Comparison of ENCODE assay signal across 14 cellular contexts in the genomic region with DNA sequence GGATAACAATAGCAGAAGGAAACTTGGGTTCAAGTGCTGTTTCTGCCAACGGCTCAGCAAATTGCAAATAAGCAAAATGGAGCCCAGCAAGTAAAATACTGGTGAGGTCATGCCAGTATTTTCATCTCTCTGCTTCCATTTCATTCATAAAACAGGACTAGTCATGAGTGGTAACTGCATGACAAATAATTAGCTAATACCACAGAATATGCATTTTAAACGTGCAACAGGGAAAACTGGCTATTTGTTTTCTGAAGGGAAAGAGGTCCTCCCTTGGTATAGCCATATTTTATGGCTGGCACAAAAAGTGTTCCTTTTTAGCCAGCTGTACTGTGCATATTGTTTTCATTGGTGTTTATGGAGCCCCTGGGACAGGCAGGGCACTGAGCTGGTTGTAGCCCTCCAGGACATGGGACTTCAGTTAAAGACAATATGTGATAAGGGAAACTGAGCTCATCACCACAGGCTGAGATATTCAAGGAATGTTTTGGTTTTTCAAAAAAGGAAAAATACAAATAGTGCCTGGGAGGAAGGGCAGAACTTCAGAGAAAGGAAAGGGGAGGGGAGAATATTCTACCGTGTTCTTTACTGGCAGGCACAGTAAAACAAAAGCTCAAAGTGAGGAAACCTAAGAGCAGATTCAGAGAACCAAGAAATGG. TPM values are rescaled to one million over a fixed set of nuclear protein-coding genes. Genes with fewer than 3 reads are reported as not detected.
A peak's percentile ranks its signal among the peaks of the same experiment; 100 is the strongest.
DNase-seq lines count a peak whose midpoint lies in the region; FAIRE-seq and TF ChIP-seq lines count a peak whose summit lies in the region.
"Had no signal": no experiment of that assay in that cellular context is flagged by ENCODE, and none has a peak within 500 bp of the region (broad histone marks: within the 10 kb centered on the region; RNA-seq: fewer than 3 reads in every experiment).

No MANE protein-coding gene starts in this region.

- peaks cover 23% of the 10 kb centered on the region for H3K36me3 Mint-ChIP-seq in T-helper 2 cell treated with Interferon-gamma antibody and Interleukin-4, amounts not matched to agents 5 μg/mL and 100 μg/mL, for 36 hours (ENCODE audit: low read depth)

- no peaks in the 10 kb centered on the region for H3K79me2 ChIP-seq in osteoblast (ENCODE audit: insufficient read depth, low read length)

- H3K4me1 ChIP-seq in osteoblast (ENCODE audit: insufficient read depth, low read length) (peaks cover 19% of the 10 kb centered on the region), neuronal stem cell (ENCODE audit: control insufficient read depth in 2 of 2, insufficient read depth in 1 of 2, low read depth in 1 of 2, low read length in 2 of 2) (peaks cover 0 to 3% of the 10 kb centered on the region in 2 donors)
- H3K4me1 ChIP-seq: A549 had no signal

- peak overlapping the region; percentile 87 for H3K27ac Mint-ChIP-seq in T-helper 2 cell treated with Interferon-gamma antibody and Interleukin-4, amounts not matched to agents 5 μg/mL and 100 μg/mL, for 36 hours

- H3K18ac ChIP-seq in neuronal stem cell (ENCODE audit: low read length) = no peak overlapping the region

- H3K4me3 ChIP-seq in osteoblast (ENCODE audit: insufficient read depth, low read length) = no peak overlapping the region
- no peak overlapping the region for H3K4me3 ChIP-seq in neuronal stem cell (ENCODE audit: low read length in 2 of 2)
- H3K4me3 ChIP-seq: A549, upper lobe of left lung had no signal

- TF ChIP-seq CTCF in RWPE1 (conservative IDR thresholded peaks at IDR 0.05; ENCODE audit: low read depth) = no peak
- TF ChIP-seq CTCF in osteoblast (IDR thresholded peaks at IDR 0.05; ENCODE audit: extremely low read depth, low read depth, low read length) = no peak

- no peak overlapping the region for H2AFZ ChIP-seq in osteoblast (ENCODE audit: low read length)
- no peak overlapping the region for H2AFZ ChIP-seq in neuronal stem cell (ENCODE audit: low read length)

- no peak for FAIRE-seq in H54 (lab: Jason Lieb, UNC)
- FAIRE-seq: A549, HepG2 had no signal

- H3K23ac ChIP-seq in neuronal stem cell (ENCODE audit: low read depth, low read length, poor library complexity) = no peak overlapping the region

- peaks cover 3% of the 10 kb centered on the region for H3K79me1 ChIP-seq in neuronal stem cell (ENCODE audit: low read depth, low read length)

- peak overlapping the region; percentile 69 for H3K27ac ChIP-seq in RWPE1
- H3K27ac ChIP-seq in osteoblast (ENCODE audit: low read depth, low read length) = peak overlapping the region; percentile 44
- no peak overlapping the region for H3K27ac ChIP-seq in neuronal stem cell (replicated peaks; ENCODE audit: low read length)
- H3K27ac ChIP-seq: A549, upper lobe of left lung had no signal

- no peaks in the 10 kb centered on the region for H3K9me3 Mint-ChIP-seq in T-helper 2 cell treated with Interferon-gamma antibody and Interleukin-4, amounts not matched to agents 5 μg/mL and 100 μg/mL, for 36 hours

- peak overlapping the region; percentile 42 for H3K4me2 ChIP-seq in osteoblast (ENCODE audit: insufficient read depth, low read length)
- no peak overlapping the region for H3K4me2 ChIP-seq in neuronal stem cell (ENCODE audit: insufficient read depth, low read length, poor library complexity, severe bottlenecking)
- H3K4me2 ChIP-seq: A549 had no signal

- no peak overlapping the region for H2BK15ac ChIP-seq in neuronal stem cell (ENCODE audit: low read length)

- no peak overlapping the region for H4K91ac ChIP-seq in neuronal stem cell (ENCODE audit: low read depth, low read length, poor library complexity)

- no peaks in the 10 kb centered on the region for H3K27me3 Mint-ChIP-seq in T-helper 2 cell treated with Interferon-gamma antibody and Interleukin-4, amounts not matched to agents 5 μg/mL and 100 μg/mL, for 36 hours (ENCODE audit: low read depth)

- no peak overlapping the region for H3K9ac ChIP-seq in neuronal stem cell (ENCODE audit: low read depth, low read length, poor library complexity)

- peak overlapping the region; percentile 72 for H3K4me3 Mint-ChIP-seq in T-helper 2 cell treated with Interferon-gamma antibody and Interleukin-4, amounts not matched to agents 5 μg/mL and 100 μg/mL, for 36 hours

- no peak for DNase-seq in T-helper 2 cell treated with Interferon-gamma antibody and Interleukin-4, amounts not matched to agents 5 μg/mL and 100 μg/mL, for 36 hours (ENCODE audit: low spot score)
- DNase-seq in T-helper 2 cell (no peak), RWPE1 (ENCODE audit: low spot score) (no peak), dermis microvascular lymphatic vessel endothelial cell (ENCODE audit: low read depth in 2 of 2) (peak; percentile 48 to 75), osteoblast (ENCODE audit: insufficient read length, low spot score, missing footprints) (peak; percentile 90), KG1 (lab: John Stamatoyannopoulos, UW) (no peak), H54 (ENCODE audit: insufficient read length, low spot score) (no peak), neuronal stem cell (ENCODE audit: low spot score) (no peak)
- DNase-seq: effector CD8-positive, alpha-beta T cell; NCI-H2171 treated with DMSO at 0.1 percent for 48 hours; occipital lobe; upper lobe of left lung had no signal

- no peak for TF ChIP-seq POLR2A in H54 (IDR thresholded peaks at IDR 0.05; ENCODE audit: low read depth, low read length)

- H3K36me3 ChIP-seq in osteoblast (ENCODE audit: insufficient read depth, low read length) (no peaks in the 10 kb centered on the region), neuronal stem cell (replicated peaks in 1 of 2; ENCODE audit: control insufficient read depth in 2 of 2, insufficient read depth in 2 of 2, low read length in 2 of 2) (no peaks in the 10 kb centered on the region)
- H3K36me3 ChIP-seq: upper lobe of left lung had no signal

- no peak overlapping the region for H2BK5ac ChIP-seq in neuronal stem cell (ENCODE audit: low read length)

- H2BK120ac ChIP-seq in neuronal stem cell (ENCODE audit: low read depth, low read length) = no peak overlapping the region

- H3K27me3 ChIP-seq in osteoblast (ENCODE audit: insufficient read depth, low read length) (no peaks in the 10 kb centered on the region), neuronal stem cell (ENCODE audit: control insufficient read depth in 3 of 3, insufficient read depth in 3 of 3, low read depth in 1 of 3, low read length in 3 of 3) (peaks cover 0 to 2% (median 0%) of the 10 kb centered on the region in 3 experiments)
- H3K27me3 ChIP-seq: upper lobe of left lung had no signal

- peaks cover 33% of the 10 kb centered on the region for H3K4me1 Mint-ChIP-seq in T-helper 2 cell treated with Interferon-gamma antibody and Interleukin-4, amounts not matched to agents 5 μg/mL and 100 μg/mL, for 36 hours (ENCODE audit: low read depth)

- H3K14ac ChIP-seq in neuronal stem cell (ENCODE audit: low read length) = no peak overlapping the region

- no peak overlapping the region for H3K4ac ChIP-seq in neuronal stem cell (ENCODE audit: low read length)

- H4K8ac ChIP-seq in neuronal stem cell (ENCODE audit: low read depth, low read length) = no peak overlapping the region

- H2BK12ac ChIP-seq in neuronal stem cell (ENCODE audit: low read length) = no peak overlapping the region

- CTCF ChIA-PET in RWPE1 (lab: Yijun Ruan, JAX) = no interaction called here

- H2AK5ac ChIP-seq in neuronal stem cell (ENCODE audit: low read depth, low read length) = no peak overlapping the region

- H3K9me3 ChIP-seq in osteoblast (ENCODE audit: low read depth, low read length) = no peaks in the 10 kb centered on the region
- no peaks in the 10 kb centered on the region for H3K9me3 ChIP-seq in neuronal stem cell (replicated peaks in 1 of 2; ENCODE audit: control insufficient read depth in 2 of 2, insufficient read depth in 1 of 2, low read depth in 1 of 2, low read length in 2 of 2)
- H3K9me3 ChIP-seq: A549, upper lobe of left lung had no signal

- no CpG with 5 or more reads among the region's 3 CpGs for WGBS in neuronal stem cell (ENCODE audit: extremely low coverage in 2 of 2, insufficient read length in 2 of 2, insufficient replicate concordance in 1 of 2), 2 donors

- POLR2A ChIA-PET in RWPE1 (lab: Yijun Ruan, JAX; ENCODE audit: low non-redundant PET) = no interaction called here

- no peaks in the 10 kb centered on the region for H4K20me1 ChIP-seq in osteoblast (ENCODE audit: insufficient read depth, low read length)

RNA-seq across cellular contexts. Expression of gene FOXN3, which starts 26.1 kb away (rescaled TPM):
- total RNA-seq in dermis microvascular lymphatic vessel endothelial cell = 15.0 and 26.0 TPM in 2 replicates
- 44.5 and 49.9 TPM in 2 replicates for total RNA-seq in osteoblast
- polyA plus RNA-seq in neuronal stem cell (2013, experiment 1 of 2) = 21.1 TPM
- polyA plus RNA-seq in neuronal stem cell (2013, experiment 2 of 2) = 21.5 TPM

Comparison
In these comparisons a context has a peak if more than half of its experiments do, and no peak if none do; other contexts are left out.
1. DNase-seq: peak in dermis microvascular lymphatic vessel endothelial cell (2 of 2) and osteoblast (single experiment); none in T-helper 2 cell treated with Interferon-gamma antibody and Interleukin-4, amounts not matched to agents 5 μg/mL and 100 μg/mL, for 36 hours (single experiment), T-helper 2 cell (0 of 5), RWPE1 (single experiment), KG1 (single experiment), H54 (single experiment) and neuronal stem cell (single experiment).